8 cellular contexts compared by ENCODE assay signal in genomic region chr4:25525896-25526295, GRCh38.
"Had no signal": no experiment of that assay in that cellular context is flagged by ENCODE, and none has a peak within 500 bp of the region (broad histone marks: within the 10 kb centered on the region; RNA-seq: fewer than 3 reads in every experiment).

No MANE protein-coding gene starts in this region.

- H3K9me3 Mint-ChIP-seq: GM23338, H9, HFFc6 had no signal

- H3K36me3 ChIP-seq: HAP-1 had no signal

- DNase-seq: GM23248, GOT3, H7, H9, HCEC 1CT, HFFc6 had no signal

- H3K4me2 ChIP-seq: GM23338 had no signal

- H3K9ac ChIP-seq: GM23248 had no signal

- H3K27ac ChIP-seq: GM23248 had no signal

- H3K4me1 ChIP-seq: HAP-1 had no signal

- H3K9me3 ChIP-seq: HAP-1 had no signal

- H3K27ac Mint-ChIP-seq: GM23338, H9, HFFc6 had no signal

- H3K4me3 Mint-ChIP-seq: GM23338, HFFc6 had no signal

- H3K4me3 ChIP-seq: GM23248, GM23338, HAP-1 had no signal

- H2AFZ ChIP-seq: GM23248, GM23338 had no signal
